In genomic region chr9:21690561-21690960, GRCh38 we compare ENCODE assay signal across 24 cellular contexts.
DNase-seq lines count a peak whose midpoint lies in the region; ATAC-seq and TF ChIP-seq lines count a peak whose summit lies in the region.
"Had no signal": no experiment of that assay in that cellular context is flagged by ENCODE, and none has a peak within 500 bp of the region (broad histone marks: within the 10 kb centered on the region; RNA-seq: fewer than 3 reads in every experiment).

No MANE protein-coding gene starts in this region.

- H3K4me3 Mint-ChIP-seq in Calu3 (ENCODE audit: low read depth, unreplicated experiment) = no peak overlapping the region
- H3K4me3 Mint-ChIP-seq: activated T-cell treated with anti-CD3 and anti-CD28 coated beads, Interleukin-2, amount 50 U/mL, for 4 hours; CD4-positive, alpha-beta memory T cell; GM23338; stimulated activated memory B cell treated with anti-CD40 and anti-IgM and Interleukin-4, amounts not matched to agents 10 μg/mL and 1 μg/mL and 100 μg/mL, for 72 hours had no signal

- DNase-seq in Calu3 (no peak), PC-3 (no peak), epithelial cell of prostate (ENCODE audit: low read depth, low spot score) (no peak), osteoblast (ENCODE audit: insufficient read length, low spot score, missing footprints) (no peak), NCI-H524 (lab: John Stamatoyannopoulos, UW) (no peak), NCI-H1694 (lab: John Stamatoyannopoulos, UW) (no peak)
- DNase-seq: activated CD4-positive, alpha-beta T cell treated with anti-CD3 and anti-CD28 coated beads for 48 hours; activated T-cell treated with anti-CD3 and anti-CD28 coated beads, Interleukin-2, amount 50 U/mL, for 4 hours; CD4-positive, alpha-beta memory T cell; central memory CD4-positive, alpha-beta T cell; dermis blood vessel endothelial cell; DMS153; GDM1; KG1; mesendoderm; MV-4-11; NCI-H69; stimulated activated CD4-positive, alpha-beta T cell treated with anti-CD3 and anti-CD28 coated beads, Interleukin-4, amount 100 ng/mL, for 1 hour had no signal

- intact Hi-C loops in Calu3 (cut with micrococcal nuclease; ENCODE audit: unreplicated experiment) (no loop called here), PC-3 (cut with micrococcal nuclease) (no loop called here)

- H3K4me2 ChIP-seq in PC-3 (ENCODE audit: low read length) = no peak overlapping the region
- no peak overlapping the region for H3K4me2 ChIP-seq in osteoblast (ENCODE audit: insufficient read depth, low read length)
- H3K4me2 ChIP-seq: GM23338 had no signal

- H3K27me3 ChIP-seq in PC-3 (ENCODE audit: low read length) = no peaks in the 10 kb centered on the region
- H3K27me3 ChIP-seq in osteoblast (ENCODE audit: insufficient read depth, low read length) = no peaks in the 10 kb centered on the region

- no TSS peak for BruUV-seq in Calu3 (replicated peaks; lab: Mats Ljungman, UMichigan)
- BruUV-seq in PC-3 (replicated peaks; lab: Mats Ljungman, UMichigan) = no TSS peak

- no peaks in the 10 kb centered on the region for H3K9me3 ChIP-seq in PC-3 (ENCODE audit: low read length)
- no peaks in the 10 kb centered on the region for H3K9me3 ChIP-seq in osteoblast (ENCODE audit: low read depth, low read length)

- no peak overlapping the region for H3K4me3 ChIP-seq in PC-3 (ENCODE audit: low read length)
- H3K4me3 ChIP-seq in osteoblast (ENCODE audit: insufficient read depth, low read length) = no peak overlapping the region
- H3K4me3 ChIP-seq: GM23338 had no signal

- H3K36me3 ChIP-seq in PC-3 (ENCODE audit: low read depth, low read length) = no peaks in the 10 kb centered on the region
- H3K36me3 ChIP-seq in osteoblast (ENCODE audit: insufficient read depth, low read length) = no peaks in the 10 kb centered on the region

- H3K79me2 ChIP-seq in PC-3 (ENCODE audit: low read length) (peaks cover 34% of the 10 kb centered on the region), osteoblast (ENCODE audit: insufficient read depth, low read length) (no peaks in the 10 kb centered on the region)

- no peaks in the 10 kb centered on the region for H3F3A ChIP-seq in PC-3 (ENCODE audit: low read length, unreplicated experiment)

- CTCF ChIA-PET in Calu3 (lab: Charles Lee) = no interaction called here
- CTCF ChIA-PET in PC-3 (lab: Charles Lee) = no interaction called here

- no peaks in the 10 kb centered on the region for H3K9me2 ChIP-seq in PC-3 (replicated peaks; ENCODE audit: low read length)

- H3K9ac ChIP-seq in PC-3 (ENCODE audit: low read length) = no peak overlapping the region

- H2AFZ ChIP-seq in PC-3 (ENCODE audit: low read length) = no peak overlapping the region
- H2AFZ ChIP-seq in osteoblast (ENCODE audit: low read length) = no peak overlapping the region
- H2AFZ ChIP-seq: GM23338 had no signal

- H3K27ac ChIP-seq in PC-3 (ENCODE audit: low read length) = peak overlapping the region; percentile 1; the same call in 1 of the 2 replicates
- peak overlapping the region; percentile 98 for H3K27ac ChIP-seq in epithelial cell of prostate
- H3K27ac ChIP-seq in osteoblast (ENCODE audit: low read depth, low read length) = peak overlapping the region; percentile 95
- H3K27ac ChIP-seq: RWPE1, VCaP had no signal

- H4K20me1 ChIP-seq in PC-3 (ENCODE audit: low read length) (no peaks in the 10 kb centered on the region), osteoblast (ENCODE audit: insufficient read depth, low read length) (no peaks in the 10 kb centered on the region)

- ATAC-seq in PC-3 (no peak), HG03196 (IDR thresholded peaks at IDR 0.05; ENCODE audit: unreplicated experiment) (no peak)
- ATAC-seq: activated T-cell treated with anti-CD3 and anti-CD28 coated beads, Interleukin-2, amount 50 U/mL, for 4 hours; GM23338; left lobe of liver; stimulated activated memory B cell treated with anti-CD40 and anti-IgM and Interleukin-4, amounts not matched to agents 10 μg/mL and 1 μg/mL and 100 μg/mL, for 72 hours had no signal

- H3K27me3 Mint-ChIP-seq in Calu3 (ENCODE audit: unreplicated experiment) = no peaks in the 10 kb centered on the region
- H3K27me3 Mint-ChIP-seq: stimulated activated memory B cell treated with anti-CD40 and anti-IgM and Interleukin-4, amounts not matched to agents 10 μg/mL and 1 μg/mL and 100 μg/mL, for 72 hours had no signal

- peak overlapping the region; percentile 73 for H3K27ac Mint-ChIP-seq in Calu3 (ENCODE audit: unreplicated experiment)
- H3K27ac Mint-ChIP-seq: CD4-positive, alpha-beta memory T cell; GM23338; stimulated activated memory B cell treated with anti-CD40 and anti-IgM and Interleukin-4, amounts not matched to agents 10 μg/mL and 1 μg/mL and 100 μg/mL, for 72 hours had no signal

- POLR2A ChIA-PET in PC-3 (lab: Charles Lee; ENCODE audit: unreplicated experiment) = no interaction called here

- TF ChIP-seq CTCF in Calu3 (IDR thresholded peaks at IDR 0.05; ENCODE audit: unreplicated experiment) = no peak
- no peak for TF ChIP-seq CTCF in PC-3 (conservative IDR thresholded peaks at IDR 0.05; ENCODE audit: low read depth, low read length)
- TF ChIP-seq CTCF in osteoblast (IDR thresholded peaks at IDR 0.05; ENCODE audit: extremely low read depth, low read depth, low read length) = no peak

- H3K9me3 Mint-ChIP-seq in Calu3 (ENCODE audit: low read depth, unreplicated experiment) = no peaks in the 10 kb centered on the region
- H3K9me3 Mint-ChIP-seq: activated T-cell treated with anti-CD3 and anti-CD28 coated beads, Interleukin-2, amount 50 U/mL, for 4 hours; GM23338; stimulated activated memory B cell treated with anti-CD40 and anti-IgM and Interleukin-4, amounts not matched to agents 10 μg/mL and 1 μg/mL and 100 μg/mL, for 72 hours had no signal

- H3K4me1 Mint-ChIP-seq in Calu3 (ENCODE audit: low read depth, unreplicated experiment) = peaks cover 61% of the 10 kb centered on the region
- H3K4me1 Mint-ChIP-seq: stimulated activated memory B cell treated with anti-CD40 and anti-IgM and Interleukin-4, amounts not matched to agents 10 μg/mL and 1 μg/mL and 100 μg/mL, for 72 hours had no signal

- peaks cover 12% of the 10 kb centered on the region for H3K36me3 Mint-ChIP-seq in Calu3 (ENCODE audit: insufficient read depth, unreplicated experiment)
- H3K36me3 Mint-ChIP-seq: CD4-positive, alpha-beta memory T cell; stimulated activated memory B cell treated with anti-CD40 and anti-IgM and Interleukin-4, amounts not matched to agents 10 μg/mL and 1 μg/mL and 100 μg/mL, for 72 hours had no signal

- H3K4me1 ChIP-seq in PC-3 (ENCODE audit: insufficient read depth, low read length) (peaks cover 49% of the 10 kb centered on the region), osteoblast (ENCODE audit: insufficient read depth, low read length) (peaks cover 49% of the 10 kb centered on the region)

Comparison
In these comparisons a context has a peak if more than half of its experiments do, and no peak if none do; other contexts are left out.
1. H3K27ac ChIP-seq: peak in every context shown above with its lines; median percentile 98 in epithelial cell of prostate; 95 in osteoblast; 1 in PC-3.